In genomic region chr3:12727481-12727880, GRCh38 we compare ENCODE assay signal across 29 cellular contexts. TPM values are rescaled to one million over a fixed set of nuclear protein-coding genes. Genes with fewer than 3 reads are reported as not detected.
"Had no signal": no experiment of that assay in that cellular context is flagged by ENCODE, and none has a peak within 500 bp of the region (broad histone marks: within the 10 kb centered on the region; RNA-seq: fewer than 3 reads in every experiment).

No MANE protein-coding gene starts in this region.

- H3K27ac Mint-ChIP-seq: naive thymus-derived CD4-positive, alpha-beta T cell; natural killer cell treated with Interleukin-12 subunit alpha and Interleukin-12 subunit beta and Interleukin-15 and Interleukin-18, amount 100 ng/mL, for 72 hours; stimulated activated naive B cell treated with anti-CD40 and anti-IgM and Interleukin-4, amounts not matched to agents 10 μg/mL and 1 μg/mL and 100 μg/mL, for 72 hours had no signal

- H3K27me3 ChIP-seq: ovary, right lobe of liver, stomach, testis, thyroid gland, transverse colon, upper lobe of left lung, vagina had no signal

- H3K36me3 Mint-ChIP-seq: naive thymus-derived CD4-positive, alpha-beta T cell; natural killer cell treated with Interleukin-12 subunit alpha and Interleukin-12 subunit beta and Interleukin-15 and Interleukin-18, amount 100 ng/mL, for 72 hours; stimulated activated naive B cell treated with anti-CD40 and anti-IgM and Interleukin-4, amounts not matched to agents 10 μg/mL and 1 μg/mL and 100 μg/mL, for 72 hours had no signal

- H3K4me3 ChIP-seq: lower lobe of right lung, mucosa of descending colon, ovary, prostate gland, right lobe of liver, skin epidermis, stomach, testis, thyroid gland, transverse colon, upper lobe of left lung, vagina had no signal

- ATAC-seq: left cardiac atrium; left lobe of liver; lower lobe of right lung; mucosa of descending colon; naive thymus-derived CD4-positive, alpha-beta T cell; right lobe of liver; stimulated activated naive B cell treated with anti-CD40 and anti-IgM and Interleukin-4, amounts not matched to agents 10 μg/mL and 1 μg/mL and 100 μg/mL, for 72 hours; stimulated activated naive CD8-positive, alpha-beta T cell treated with anti-CD3 and anti-CD28 coated beads, Interleukin-15, Interleukin-2, amounts not matched to agents 100 U/mL and 50 U/mL, for 24 hours had no signal

- H3K9me3 ChIP-seq: lower lobe of right lung, mucosa of descending colon, ovary, prostate gland, right lobe of liver, stomach, testis, thyroid gland, transverse colon, upper lobe of left lung, vagina had no signal

- H3K9me3 Mint-ChIP-seq: natural killer cell treated with Interleukin-12 subunit alpha and Interleukin-12 subunit beta and Interleukin-15 and Interleukin-18, amount 100 ng/mL, for 72 hours; stimulated activated naive B cell treated with anti-CD40 and anti-IgM and Interleukin-4, amounts not matched to agents 10 μg/mL and 1 μg/mL and 100 μg/mL, for 72 hours had no signal

- H3K4me1 ChIP-seq: lower lobe of right lung, prostate gland, right lobe of liver, testis, transverse colon, vagina had no signal

- DNase-seq: hippocampal formation; kidney glomerular epithelial cell; left cardiac atrium; lower lobe of right lung; mammary epithelial cell; mesenchymal stem cell; midbrain; mucosa of descending colon; naive thymus-derived CD4-positive, alpha-beta T cell; ovary; right lobe of liver; stimulated activated CD4-positive, alpha-beta T cell treated with anti-CD3 and anti-CD28 coated beads, Interleukin-12 subunit alpha, Interleukin-12 subunit beta, amount 100 ng/mL, for 4 hours; stimulated activated CD4-positive, alpha-beta T cell treated with anti-CD3 and anti-CD28 coated beads, Interleukin-15, amount 100 ng/mL, for 24 hours; stimulated activated CD4-positive, alpha-beta T cell treated with anti-CD3 and anti-CD28 coated beads, Interleukin-2, amount 100 ng/mL, for 24 hours; stimulated activated CD4-positive, alpha-beta T cell treated with anti-CD3 and anti-CD28 coated beads, Interleukin-4, amount 100 ng/mL, for 1 hour; stimulated activated naive B cell treated with anti-CD40 and anti-IgM and Interleukin-4, amounts not matched to agents 10 μg/mL and 1 μg/mL and 100 μg/mL, for 72 hours; stimulated activated naive CD8-positive, alpha-beta T cell treated with anti-CD3 and anti-CD28 coated beads, Interleukin-15, Interleukin-2, amounts not matched to agents 100 U/mL and 50 U/mL, for 24 hours; stomach; testis; thyroid gland; transverse colon; upper lobe of left lung had no signal

- H3K36me3 ChIP-seq: lower lobe of right lung, ovary, prostate gland, right lobe of liver, stomach, thyroid gland, transverse colon, upper lobe of left lung, vagina had no signal

- H3K4me3 Mint-ChIP-seq: naive thymus-derived CD4-positive, alpha-beta T cell; natural killer cell treated with Interleukin-12 subunit alpha and Interleukin-12 subunit beta and Interleukin-15 and Interleukin-18, amount 100 ng/mL, for 72 hours; stimulated activated naive B cell treated with anti-CD40 and anti-IgM and Interleukin-4, amounts not matched to agents 10 μg/mL and 1 μg/mL and 100 μg/mL, for 72 hours had no signal

- H3K27ac ChIP-seq: lower lobe of right lung, ovary, prostate gland, right lobe of liver, skin epidermis, stomach, testis, thyroid gland, transverse colon, upper lobe of left lung, vagina had no signal

RNA-seq across cellular contexts. Expression of gene TMEM40, which starts 31.6 kb away (rescaled TPM):
- total RNA-seq: mucosa of descending colon; myocyte; natural killer cell treated with Interleukin-12 subunit alpha and Interleukin-12 subunit beta and Interleukin-15 and Interleukin-18, amount 100 ng/mL, for 72 hours; omental fat pad; stomach; thyroid gland; transverse colon had no signal
